ENCODE assay signal across 12 cellular contexts in genomic region chr10:17835688-17836087, GRCh38. TPM values are rescaled to one million over a fixed set of nuclear protein-coding genes. Genes with fewer than 3 reads are reported as not detected.
A peak's percentile ranks its signal among the peaks of the same experiment; 100 is the strongest.
DNase-seq lines count a peak whose midpoint lies in the region; ATAC-seq and TF ChIP-seq lines count a peak whose summit lies in the region.
"Had no signal": no experiment of that assay in that cellular context is flagged by ENCODE, and none has a peak within 500 bp of the region (broad histone marks: within the 10 kb centered on the region; RNA-seq: fewer than 3 reads in every experiment).

No MANE protein-coding gene starts in this region.

- H3K18ac ChIP-seq in mesendoderm (ENCODE audit: low read length), result peak overlapping the region; percentile 75

- DNase-seq in Caki2 (ENCODE audit: low read depth) (peak; percentile 74), MG63 (peak; percentile 81), choroid plexus epithelial cell (ENCODE audit: low read depth) (peak; percentile 60), mesendoderm (peak; percentile 98), midbrain (lab: John Stamatoyannopoulos, UW) (no peak), ecto neural progenitor cell (ENCODE audit: low spot score) (no peak), COLO829 (ENCODE audit: low spot score) (no peak)
- DNase-seq: activated CD8-positive, alpha-beta memory T cell treated with anti-CD3 and anti-CD28 coated beads, Interleukin-2, amount 10 ng/mL, durations not matched to agents 7 days and 5 days; heart right ventricle; transverse colon had no signal

- H2BK120ac ChIP-seq in mesendoderm (ENCODE audit: low read depth, low read length), result peak overlapping the region; percentile 64

- H3K4me3 ChIP-seq in MG63, result no peak overlapping the region
- H3K4me3 ChIP-seq in choroid plexus epithelial cell (ENCODE audit: low read depth, low read length), result no peak overlapping the region
- no peak overlapping the region for H3K4me3 ChIP-seq in mesendoderm (ENCODE audit: low read length)
- H3K4me3 ChIP-seq: transverse colon had no signal

- TF ChIP-seq CTCF in choroid plexus epithelial cell (conservative IDR thresholded peaks at IDR 0.05; ENCODE audit: low read depth, low read length), result no peak

- H2BK15ac ChIP-seq in mesendoderm (replicated peaks; ENCODE audit: low read depth), result peak overlapping the region; percentile 61

- H3K9ac ChIP-seq in mesendoderm (ENCODE audit: low read length), result no peak overlapping the region

- H3K4me1 ChIP-seq in mesendoderm (ENCODE audit: control insufficient read depth, low read depth, low read length), result peaks cover 3% of the 10 kb centered on the region

- peak overlapping the region; percentile 35 for H3K56ac ChIP-seq in mesendoderm (ENCODE audit: low read length)

- no CpG with 5 or more reads among the region's 1 CpG for WGBS in mesendoderm (ENCODE audit: extremely low coverage, insufficient coverage, low lambda C conversion rate)

- no peak for ATAC-seq in GM18868 (IDR thresholded peaks at IDR 0.05; ENCODE audit: unreplicated experiment)
- ATAC-seq: activated CD8-positive, alpha-beta memory T cell treated with anti-CD3 and anti-CD28 coated beads, Interleukin-2, amount 10 ng/mL, durations not matched to agents 7 days and 5 days; heart right ventricle; natural killer cell treated with Interleukin-12 subunit alpha and Interleukin-12 subunit beta and Interleukin-15 and Interleukin-18, amount 100 ng/mL, for 72 hours had no signal

- H3K36me3 ChIP-seq in MG63 (no peaks in the 10 kb centered on the region), mesendoderm (ENCODE audit: control insufficient read depth, insufficient read depth, low read length) (no peaks in the 10 kb centered on the region)
- H3K36me3 ChIP-seq: transverse colon had no signal

- H3K9me3 ChIP-seq in MG63, result no peaks in the 10 kb centered on the region
- H3K9me3 ChIP-seq: heart right ventricle, transverse colon had no signal

- peak overlapping the region; percentile 34 for H2BK5ac ChIP-seq in mesendoderm (ENCODE audit: low read length)

- no peaks in the 10 kb centered on the region for H3K79me1 ChIP-seq in mesendoderm (ENCODE audit: low read length)

- no peaks in the 10 kb centered on the region for H3K27me3 ChIP-seq in MG63
- H3K27me3 ChIP-seq in mesendoderm (ENCODE audit: insufficient read depth, low read length, poor library complexity), result no peaks in the 10 kb centered on the region
- H3K27me3 ChIP-seq: transverse colon had no signal

- no peak overlapping the region for H3K4me2 ChIP-seq in mesendoderm (ENCODE audit: low read length)

- in situ Hi-C loops in Caki2 (cut with HindIII; ENCODE audit: low pct_unique_long_range_greater_than_20kb, low sequenced_read_pairs), result no loop called here

- no peak overlapping the region for H3K4ac ChIP-seq in mesendoderm (ENCODE audit: low read depth, low read length)

- H4K5ac ChIP-seq in mesendoderm (ENCODE audit: low read length), result no peak overlapping the region

- H2AK5ac ChIP-seq in mesendoderm (ENCODE audit: low read length), result no peak overlapping the region

- H3K27ac ChIP-seq in mesendoderm (ENCODE audit: low read depth, low read length), result peak overlapping the region; percentile 5
- H3K27ac ChIP-seq: transverse colon had no signal

- H4K8ac ChIP-seq in mesendoderm (ENCODE audit: low read depth, low read length), result no peak overlapping the region

- H3K23ac ChIP-seq in mesendoderm (ENCODE audit: low read length), result no peak overlapping the region

- no peaks in the 10 kb centered on the region for H3K79me2 ChIP-seq in mesendoderm (ENCODE audit: control insufficient read depth, insufficient read depth, low read length)

RNA-seq across cellular contexts. Expression of gene MRC1, which starts 26.5 kb away (rescaled TPM):
- total RNA-seq in Caki2 (2014; rRNA removed; shearing (Covaris generic); ENCODE audit: low replicate concordance), result not detected in 2 replicates
- total RNA-seq in MG63 (2014; rRNA removed; shearing (Covaris generic); ENCODE audit: low replicate concordance), result not detected in 2 replicates
- 0.17 TPM for polyA plus RNA-seq in mesendoderm (2013, experiment 1 of 2)
- polyA plus RNA-seq in mesendoderm (2013, experiment 2 of 2), result 0.18 TPM
- total RNA-seq: natural killer cell treated with Interleukin-12 subunit alpha and Interleukin-12 subunit beta and Interleukin-15 and Interleukin-18, amount 100 ng/mL, for 72 hours had no signal

Comparison
In these comparisons a context has a peak if more than half of its experiments do, and no peak if none do; other contexts are left out.
1. DNase-seq: peak in Caki2 (single experiment), MG63 (single experiment), choroid plexus epithelial cell (single experiment) and mesendoderm (single experiment); none in midbrain (single experiment), ecto neural progenitor cell (single experiment) and COLO829 (single experiment).